In the genomic region with DNA sequence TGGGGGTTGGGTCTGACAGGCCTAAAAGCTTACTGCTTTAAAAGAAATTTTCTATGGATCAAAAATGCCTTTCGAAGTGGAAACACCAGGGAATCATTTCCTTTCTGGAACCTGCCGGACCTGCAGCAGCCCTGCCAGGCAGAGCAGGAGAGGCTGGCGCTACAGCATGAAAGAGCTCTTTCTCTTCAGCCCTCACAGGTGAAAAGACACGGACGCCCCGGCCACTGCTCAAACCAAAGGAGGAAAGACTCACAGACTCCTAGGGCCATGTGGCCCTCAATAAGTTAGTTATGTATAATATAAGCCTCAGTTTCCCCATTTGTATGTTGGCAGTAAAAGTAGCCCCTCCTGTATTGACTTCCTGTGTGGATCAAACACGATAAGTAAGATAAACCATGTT, we compare ENCODE assay signal across 17 cellular contexts. TPM values are rescaled to one million over a fixed set of nuclear protein-coding genes. Genes with fewer than 3 reads are reported as not detected.
"Had no signal": no experiment of that assay in that cellular context is flagged by ENCODE, and none has a peak within 500 bp of the region (broad histone marks: within the 10 kb centered on the region; RNA-seq: fewer than 3 reads in every experiment).

No MANE protein-coding gene starts in this region.

- H3K36me3 Mint-ChIP-seq: naive B cell had no signal

- DNase-seq: activated CD4-positive, alpha-beta T cell treated with anti-CD3 and anti-CD28 coated beads, Interleukin-2, amount 50 U/mL, for 48 hours; activated gamma-delta T cell; activated T-cell treated with anti-CD3 and anti-CD28 coated beads, Interleukin-2, amount 50 U/mL, for 48 hours; hippocampal formation; kidney; left lung; naive B cell; posterior cingulate gyrus; T-helper 1 cell had no signal

- H3K27me3 Mint-ChIP-seq: naive B cell had no signal

- H3K27ac ChIP-seq: left lung, neutrophil, SK-N-MC, thoracic aorta, VCaP had no signal

- H3K4me3 Mint-ChIP-seq: naive B cell had no signal

- H3K9me3 ChIP-seq: left lung, neutrophil, thoracic aorta had no signal

- H3K27ac Mint-ChIP-seq: naive B cell had no signal

- H3K4me3 ChIP-seq: left lung, SK-N-MC, thoracic aorta had no signal

- ATAC-seq: left lung, sciatic nerve had no signal

- H3K36me3 ChIP-seq: left lung, neutrophil, thoracic aorta had no signal

- H3K9me3 Mint-ChIP-seq: naive B cell had no signal

RNA-seq across cellular contexts. Expression of a gene that starts 8.3 kb away (rescaled TPM):
- total RNA-seq: astrocyte, chondrocyte, dermis microvascular lymphatic vessel endothelial cell had no signal
